ENCODE assay signal across 1 cellular context in the genomic region with DNA sequence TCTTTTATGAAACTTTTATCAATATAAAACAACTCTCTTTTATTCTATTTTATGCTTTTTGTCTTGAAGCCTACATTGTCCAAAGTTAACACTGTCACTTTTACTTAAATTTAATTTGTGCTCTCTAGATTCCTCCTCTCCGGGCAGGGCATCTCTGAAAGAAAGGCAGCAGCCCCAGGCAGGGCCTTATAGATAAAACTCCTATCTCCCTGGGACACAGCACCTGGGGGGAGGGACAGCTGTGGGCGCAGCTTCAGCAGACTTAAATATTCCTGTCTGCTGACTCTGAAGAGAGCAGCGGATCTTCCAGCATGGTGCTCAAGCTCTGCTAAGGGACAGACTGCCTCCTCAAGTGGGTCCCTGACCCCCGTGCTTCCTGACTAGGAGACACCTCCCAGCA.
A peak's percentile ranks its signal among the peaks of the same experiment; 100 is the strongest.
TF ChIP-seq lines count a peak whose summit lies in the region.

No MANE protein-coding gene starts in this region.

TF ChIP-seq in K562, 482 proteins besides CTCF, POLR2A, EP300 and RAD21 (continued from another document):
- TF ChIP-seq, protein P1, sequence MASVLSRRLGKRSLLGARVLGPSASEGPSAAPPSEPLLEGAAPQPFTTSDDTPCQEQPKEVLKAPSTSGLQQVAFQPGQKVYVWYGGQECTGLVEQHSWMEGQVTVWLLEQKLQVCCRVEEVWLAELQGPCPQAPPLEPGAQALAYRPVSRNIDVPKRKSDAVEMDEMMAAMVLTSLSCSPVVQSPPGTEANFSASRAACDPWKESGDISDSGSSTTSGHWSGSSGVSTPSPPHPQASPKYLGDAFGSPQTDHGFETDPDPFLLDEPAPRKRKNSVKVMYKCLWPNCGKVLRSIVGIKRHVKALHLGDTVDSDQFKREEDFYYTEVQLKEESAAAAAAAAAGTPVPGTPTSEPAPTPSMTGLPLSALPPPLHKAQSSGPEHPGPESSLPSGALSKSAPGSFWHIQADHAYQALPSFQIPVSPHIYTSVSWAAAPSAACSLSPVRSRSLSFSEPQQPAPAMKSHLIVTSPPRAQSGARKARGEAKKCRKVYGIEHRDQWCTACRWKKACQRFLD (CRISPR knock-in tag; IDR thresholded peaks at IDR 0.05), result peak; percentile 69
- peak in 1 of 2 experiments; percentile 63; a peak in 2 of 4 replicates for TF ChIP-seq KDM1A (IDR thresholded peaks at IDR 0.05)
- TF ChIP-seq RCOR1 (IDR thresholded peaks at IDR 0.05; ENCODE audit: borderline replicate concordance in 1 of 2, low read depth in 2 of 2, low read length in 2 of 2), result peak in 1 of 2 experiments; percentile 88; a peak in 2 of 4 replicates
- TF ChIP-seq MEIS2 (IDR thresholded peaks at IDR 0.05; ENCODE audit: partially characterized antibody), result peak; percentile 23
- TF ChIP-seq MYC (IDR thresholded peaks at IDR 0.05; ENCODE audit: low read depth, low read length), result 0 out of 2 replicates have a peak, but pooled peaks have one; percentile 23
- no peak for TF ChIP-seq MYC (CRISPR knock-in tag; IDR thresholded peaks at IDR 0.05; ENCODE audit: borderline replicate concordance, low read depth)
- TF ChIP-seq PHB2 (IDR thresholded peaks at IDR 0.05; ENCODE audit: low read depth), result peak; percentile 77; the same call in 1 of the 2 replicates
- no peak for TF ChIP-seq ZNF253 (CRISPR knock-in tag; conservative IDR thresholded peaks at IDR 0.05)
- peak in 1 of 2 experiments; percentile 37; a peak in 1 of 4 replicates for TF ChIP-seq ZNF639 (CRISPR knock-in tag; conservative IDR thresholded peaks at IDR 0.05 in 1 of 2, IDR thresholded peaks at IDR 0.05 in 1 of 2)
- TF ChIP-seq NR2C1 (IDR thresholded peaks at IDR 0.05), result no peak
- no peak for TF ChIP-seq NR2C1 (tag; IDR thresholded peaks at IDR 0.05)
- TF ChIP-seq CTBP1 (IDR thresholded peaks at IDR 0.05; ENCODE audit: borderline replicate concordance), result peak; percentile 73
- peak; percentile 87 for TF ChIP-seq NFIC (IDR thresholded peaks at IDR 0.05)
- peak; percentile 81; the same call in 1 of the 2 replicates for TF ChIP-seq STAT5A (IDR thresholded peaks at IDR 0.05; ENCODE audit: borderline replicate concordance, low read length)
- TF ChIP-seq, protein P2, sequence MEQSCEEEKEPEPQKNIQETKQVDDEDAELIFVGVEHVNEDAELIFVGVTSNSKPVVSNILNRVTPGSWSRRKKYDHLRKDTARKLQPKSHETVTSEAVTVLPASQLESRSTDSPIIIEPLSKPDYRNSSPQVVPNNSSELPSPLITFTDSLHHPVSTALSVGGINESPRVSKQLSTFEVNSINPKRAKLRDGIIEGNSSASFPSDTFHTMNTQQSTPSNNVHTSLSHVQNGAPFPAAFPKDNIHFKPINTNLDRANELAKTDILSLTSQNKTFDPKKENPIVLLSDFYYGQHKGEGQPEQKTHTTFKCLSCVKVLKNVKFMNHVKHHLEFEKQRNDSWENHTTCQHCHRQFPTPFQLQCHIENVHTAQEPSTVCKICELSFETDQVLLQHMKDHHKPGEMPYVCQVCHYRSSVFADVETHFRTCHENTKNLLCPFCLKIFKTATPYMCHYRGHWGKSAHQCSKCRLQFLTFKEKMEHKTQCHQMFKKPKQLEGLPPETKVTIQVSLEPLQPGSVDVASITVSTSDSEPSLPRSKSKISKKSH (CRISPR knock-in tag; IDR thresholded peaks at IDR 0.05), result no peak
- no peak for TF ChIP-seq RUNX1 (IDR thresholded peaks at IDR 0.05; ENCODE audit: low read depth)
- TF ChIP-seq PKNOX1 (IDR thresholded peaks at IDR 0.05), result peak; percentile 10; the same call in 1 of the 2 replicates
- 0 out of 2 replicates have a peak, but pooled peaks have one; percentile 11 for TF ChIP-seq EGR1 (conservative IDR thresholded peaks at IDR 0.05)
- peak; percentile 94 for TF ChIP-seq TAL1 (IDR thresholded peaks at IDR 0.05)
- TF ChIP-seq CHD4 (IDR thresholded peaks at IDR 0.05; ENCODE audit: insufficient read depth, insufficient replicate concordance, low read depth, low read length, poor library complexity, severe bottlenecking), result no peak
- peak; percentile 81 for TF ChIP-seq MTA2 (IDR thresholded peaks at IDR 0.05; ENCODE audit: low read depth)
- no peak for TF ChIP-seq PCBP2 (IDR thresholded peaks at IDR 0.05; ENCODE audit: low read depth, low read length, poor library complexity, severe bottlenecking)
- peak; percentile 87 for TF ChIP-seq FOXM1 (IDR thresholded peaks at IDR 0.05; ENCODE audit: low read depth)
- no peak for TF ChIP-seq FOXM1 (CRISPR knock-in tag; IDR thresholded peaks at IDR 0.05; ENCODE audit: low read depth)
- TF ChIP-seq DACH1 (IDR thresholded peaks at IDR 0.05; ENCODE audit: partially characterized antibody), result peak; percentile 25
- TF ChIP-seq RFX5 (IDR thresholded peaks at IDR 0.05; ENCODE audit: low read depth, low read length), result no peak
- TF ChIP-seq MBD2 (IDR thresholded peaks at IDR 0.05; ENCODE audit: borderline replicate concordance, low read depth), result 0 out of 2 replicates have a peak, but pooled peaks have one; percentile 27
- TF ChIP-seq, protein P3, sequence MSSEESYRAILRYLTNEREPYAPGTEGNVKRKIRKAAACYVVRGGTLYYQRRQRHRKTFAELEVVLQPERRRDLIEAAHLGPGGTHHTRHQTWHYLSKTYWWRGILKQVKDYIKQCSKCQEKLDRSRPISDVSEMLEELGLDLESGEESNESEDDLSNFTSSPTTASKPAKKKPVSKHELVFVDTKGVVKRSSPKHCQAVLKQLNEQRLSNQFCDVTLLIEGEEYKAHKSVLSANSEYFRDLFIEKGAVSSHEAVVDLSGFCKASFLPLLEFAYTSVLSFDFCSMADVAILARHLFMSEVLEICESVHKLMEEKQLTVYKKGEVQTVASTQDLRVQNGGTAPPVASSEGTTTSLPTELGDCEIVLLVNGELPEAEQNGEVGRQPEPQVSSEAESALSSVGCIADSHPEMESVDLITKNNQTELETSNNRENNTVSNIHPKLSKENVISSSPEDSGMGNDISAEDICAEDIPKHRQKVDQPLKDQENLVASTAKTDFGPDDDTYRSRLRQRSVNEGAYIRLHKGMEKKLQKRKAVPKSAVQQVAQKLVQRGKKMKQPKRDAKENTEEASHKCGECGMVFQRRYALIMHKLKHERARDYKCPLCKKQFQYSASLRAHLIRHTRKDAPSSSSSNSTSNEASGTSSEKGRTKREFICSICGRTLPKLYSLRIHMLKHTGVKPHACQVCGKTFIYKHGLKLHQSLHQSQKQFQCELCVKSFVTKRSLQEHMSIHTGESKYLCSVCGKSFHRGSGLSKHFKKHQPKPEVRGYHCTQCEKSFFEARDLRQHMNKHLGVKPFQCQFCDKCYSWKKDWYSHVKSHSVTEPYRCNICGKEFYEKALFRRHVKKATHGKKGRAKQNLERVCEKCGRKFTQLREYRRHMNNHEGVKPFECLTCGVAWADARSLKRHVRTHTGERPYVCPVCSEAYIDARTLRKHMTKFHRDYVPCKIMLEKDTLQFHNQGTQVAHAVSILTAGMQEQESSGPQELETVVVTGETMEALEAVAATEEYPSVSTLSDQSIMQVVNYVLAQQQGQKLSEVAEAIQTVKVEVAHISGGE (CRISPR knock-in tag; IDR thresholded peaks at IDR 0.05), result peak in 1 of 3 experiments; percentile 45; a peak in 1 of 6 replicates
- TF ChIP-seq NFE2 (IDR thresholded peaks at IDR 0.05; ENCODE audit: low read depth), result peak; percentile 22; the same call in 1 of the 2 replicates
- no peak for TF ChIP-seq ZNF764 (CRISPR knock-in tag; IDR thresholded peaks at IDR 0.05; ENCODE audit: low read depth)
- peak; percentile 95 for TF ChIP-seq TRIM24 (IDR thresholded peaks at IDR 0.05)
- peak; percentile 86 for TF ChIP-seq SMARCE1 (IDR thresholded peaks at IDR 0.05)
- TF ChIP-seq PTRF (tag; IDR thresholded peaks at IDR 0.05), result no peak
- no peak for TF ChIP-seq SRSF7 (optimal IDR thresholded peaks at IDR 0.05; ENCODE audit: low read depth, low read length)
- TF ChIP-seq ARID1B (IDR thresholded peaks at IDR 0.05), result peak; percentile 95
- TF ChIP-seq ZNF324 (CRISPR knock-in tag; IDR thresholded peaks at IDR 0.05), result no peak
